In genomic region chr17:75109407-75110236, GRCh38 we compare ENCODE assay signal across 8 cellular contexts. TPM values are rescaled to one million over a fixed set of nuclear protein-coding genes. Genes with fewer than 3 reads are reported as not detected.
DNase-seq lines count a peak whose midpoint lies in the region; ATAC-seq and TF ChIP-seq lines count a peak whose summit lies in the region.

Gene ARMC7, plus strand, starts transcription at chr17:75109969. Its CDS starts 320 bp downstream, at chr17:75110289.

- TF ChIP-seq CTCF in GM13976 (IDR thresholded peaks at IDR 0.05; ENCODE audit: borderline replicate concordance, control extremely low read depth, extremely low read depth, insufficient read depth, missing control alignments): no peak

- WGBS in aorta, 2 donors: 0% methylated on average over 68 of the region's 68 CpGs

- H3K4me3 ChIP-seq in aorta (ENCODE audit: low read length in 2 of 2): peak within 1 kb of the TSS; percentile 57 to 90

- ATAC-seq in HG02870 (IDR thresholded peaks at IDR 0.05; ENCODE audit: unreplicated experiment) (peak; percentile 50), aorta (ENCODE audit: low FRiP score) (peak; percentile 90)

- H3K9me3 ChIP-seq in aorta (ENCODE audit: control insufficient read depth, low read length): no peaks in the 10 kb centered on the region

- H3K36me3 ChIP-seq in aorta (ENCODE audit: control insufficient read depth in 1 of 2, insufficient read depth in 2 of 2, low read length in 1 of 2): no peaks in the 10 kb centered on the region

- H3K27me3 ChIP-seq in aorta (ENCODE audit: control insufficient read depth in 1 of 2, insufficient read depth in 2 of 2, low read length in 1 of 2): no peaks in the 10 kb centered on the region

- H3K4me1 ChIP-seq in aorta (ENCODE audit: control insufficient read depth in 1 of 2, insufficient read depth in 2 of 2, low read length in 2 of 2): no peaks in the 10 kb centered on the region

- DNase-seq in GM13976 (ENCODE audit: low spot score) (peak; percentile 98), NCI-H1694 (lab: John Stamatoyannopoulos, UW) (peak; percentile 42), T-helper 2 cell (peak; percentile 83 to 89 (median 87)), hepatic stellate cell (ENCODE audit: low spot score) (peak; percentile 98), retina (peak; percentile 93), aorta (peak; percentile 94 to 96)

- intact Hi-C loops in aorta (cut with DNase I): loop anchor here (5.0 to 10.0 kb wide), 4 partner anchors 62 to 147 kb away; partner anchors contain the start of genes ATP5PD (in 1 of the 2), KCTD2 (in 1 of the 2) and SUMO2 (in 1 of the 2)

- in situ Hi-C loops in GM13976 (cut with MboI; ENCODE audit: low sequenced_read_pairs, unreplicated experiment): no loop called here

- H3K27ac ChIP-seq in angular gyrus (ENCODE audit: low read depth, low read length) (peak within 1 kb of the TSS; percentile 19), aorta (ENCODE audit: low read depth in 1 of 2, low read length in 2 of 2) (no peak within 1 kb of the TSS)

RNA-seq across cellular contexts. Expression of gene ARMC7, which starts in this region (rescaled TPM):
- 10 to 100 TPM in 1 of 2 donors, 1 to 10 TPM in 1; 8.7 to 19.4 TPM for total RNA-seq in aorta
- polyA plus RNA-seq in aorta: 1 to 10 TPM; 4.9 to 8.6 TPM

Comparison
In these comparisons a context has a peak if more than half of its experiments do, and no peak if none do; other contexts are left out.
1. DNase-seq: peak in every context shown above with its lines; median percentile 98 in GM13976; 98 in hepatic stellate cell; 95 in aorta; 93 in retina; 87 in T-helper 2 cell; 42 in NCI-H1694.